ENCODE assay signal across 2 cellular contexts in the genomic region with DNA sequence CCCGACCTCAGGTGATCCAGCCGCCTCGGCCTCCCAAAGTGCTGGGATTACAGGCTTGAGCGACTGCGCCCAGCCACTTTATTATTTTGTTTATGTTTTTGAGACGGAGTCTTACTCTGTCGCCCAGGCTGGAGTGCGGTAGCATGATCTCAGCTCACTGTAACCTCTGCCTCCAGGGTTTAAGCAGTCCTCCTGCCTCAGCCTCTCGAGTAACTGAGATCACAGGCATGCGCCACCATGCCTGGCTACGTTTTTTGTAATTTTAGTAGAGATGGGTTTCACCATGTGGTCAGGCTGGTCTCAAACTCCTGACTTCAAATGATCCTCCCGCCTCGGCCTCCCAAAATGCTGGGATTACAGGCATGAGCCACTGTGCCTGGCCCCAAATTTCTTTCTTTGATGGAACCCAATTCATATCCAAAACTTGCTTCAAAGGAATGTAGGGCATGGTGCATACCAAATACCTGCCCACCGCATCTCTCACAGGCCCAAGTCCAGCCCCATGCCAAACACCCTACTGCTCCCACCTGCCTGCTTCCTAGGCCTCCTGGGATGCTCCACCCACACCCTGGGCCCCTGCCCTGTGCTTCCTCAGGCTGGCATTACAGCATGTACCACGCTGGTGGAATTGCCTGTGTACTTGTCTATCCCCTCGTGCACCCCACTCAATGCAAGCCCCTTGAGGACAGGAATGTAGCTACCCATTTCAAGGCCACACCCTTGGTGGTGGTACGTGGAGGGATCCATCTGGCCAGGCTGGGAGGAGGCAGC.
TF ChIP-seq lines count a peak whose summit lies in the region.

No MANE protein-coding gene starts in this region.

TF ChIP-seq in IMR-90, 13 proteins besides CTCF, POLR2A, EP300 and RAD21:
- TF ChIP-seq MAFK (IDR thresholded peaks at IDR 0.05; ENCODE audit: low read depth, low read length) (no peak), USF2 (IDR thresholded peaks at IDR 0.05; ENCODE audit: low read depth, low read length) (no peak)

TF ChIP-seq in H1, 55 proteins besides CTCF, POLR2A, EP300 and RAD21:
- TF ChIP-seq, protein P1, sequence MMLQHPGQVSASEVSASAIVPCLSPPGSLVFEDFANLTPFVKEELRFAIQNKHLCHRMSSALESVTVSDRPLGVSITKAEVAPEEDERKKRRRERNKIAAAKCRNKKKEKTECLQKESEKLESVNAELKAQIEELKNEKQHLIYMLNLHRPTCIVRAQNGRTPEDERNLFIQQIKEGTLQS (IDR thresholded peaks at IDR 0.05; ENCODE audit: insufficient read depth, low read depth, low read length), result no peak
- no peak for TF ChIP-seq TEAD4 (IDR thresholded peaks at IDR 0.05; ENCODE audit: low read depth, low read length)
- TF ChIP-seq BCL11A (IDR thresholded peaks at IDR 0.05; ENCODE audit: low read depth in 2 of 2, low read length in 2 of 2), result no peak
- TF ChIP-seq HDAC2 (IDR thresholded peaks at IDR 0.05; ENCODE audit: borderline replicate concordance in 1 of 2, low read depth in 2 of 2, low read length in 2 of 2), result no peak
- no peak for TF ChIP-seq TAF1 (IDR thresholded peaks at IDR 0.05; ENCODE audit: low read depth, low read length)
- no peak for TF ChIP-seq FOSL1 (IDR thresholded peaks at IDR 0.05; ENCODE audit: insufficient read depth, low read depth, low read length)
- no peak for TF ChIP-seq POU5F1 (IDR thresholded peaks at IDR 0.05; ENCODE audit: low read depth, low read length)
- TF ChIP-seq RXRA (IDR thresholded peaks at IDR 0.05; ENCODE audit: insufficient read depth, low read depth, low read length), result no peak
- TF ChIP-seq KDM1A (IDR thresholded peaks at IDR 0.05; ENCODE audit: borderline replicate concordance, low read length), result no peak
- no peak for TF ChIP-seq TBP (IDR thresholded peaks at IDR 0.05; ENCODE audit: low read depth, low read length)
- no peak for TF ChIP-seq SAP30 (IDR thresholded peaks at IDR 0.05; ENCODE audit: insufficient read depth, insufficient replicate concordance, low read length)
